In genomic region chr13:51995677-51996551, GRCh38 we compare ENCODE assay signal across 10 cellular contexts. TPM values are rescaled to one million over a fixed set of nuclear protein-coding genes. Genes with fewer than 3 reads are reported as not detected.
A peak's percentile ranks its signal among the peaks of the same experiment; 100 is the strongest.
DNase-seq lines count a peak whose midpoint lies in the region; ATAC-seq, FAIRE-seq and TF ChIP-seq lines count a peak whose summit lies in the region.
"Had no signal": no experiment of that assay in that cellular context is flagged by ENCODE, and none has a peak within 500 bp of the region (broad histone marks: within the 10 kb centered on the region; RNA-seq: fewer than 3 reads in every experiment).

No MANE protein-coding gene starts in this region.

- H3K4me3 ChIP-seq in kidney (ENCODE audit: low read length in 2 of 2): peak overlapping the region in 1 of 2 donors; percentile 1
- H3K4me3 ChIP-seq: SJSA1 had no signal

- no peak for FAIRE-seq in kidney (lab: Jason Lieb, UNC)

- ATAC-seq in omental fat pad (ENCODE audit: low FRiP score) (peak; percentile 59), GM19324 (IDR thresholded peaks at IDR 0.05; ENCODE audit: low FRiP score, unreplicated experiment) (no peak)

- no peaks in the 10 kb centered on the region for H3K36me3 ChIP-seq in kidney (ENCODE audit: control insufficient read depth in 1 of 2, insufficient read depth in 2 of 2, low read length in 2 of 2)
- H3K36me3 ChIP-seq: SJSA1 had no signal

- TF ChIP-seq CTCF in omental fat pad (IDR thresholded peaks at IDR 0.05) (no peak), kidney (IDR thresholded peaks at IDR 0.05; ENCODE audit: borderline replicate concordance, extremely low read depth, insufficient read depth) (no peak)

- DNase-seq in GDM1 (lab: John Stamatoyannopoulos, UW): peak; percentile 36
- peak; percentile 51 for DNase-seq in SK-MEL-5 (ENCODE audit: low read depth, low spot score)
- peak; percentile 24 for DNase-seq in fibroblast of gingiva (ENCODE audit: low read depth)
- DNase-seq in omental fat pad (ENCODE audit: low spot score): no peak
- DNase-seq in T-helper 9 cell: no peak
- no peak for DNase-seq in kidney
- no peak for DNase-seq in OCI-M2 (lab: John Stamatoyannopoulos, UW; ENCODE audit: unreplicated experiment)
- DNase-seq: activated naive CD4-positive, alpha-beta T cell treated with Interleukin-2 at 50 U/mL for 16 hours had no signal

- H3K9ac ChIP-seq in kidney (ENCODE audit: low read length in 2 of 2): no peak overlapping the region

- peak overlapping the region in 1 of 2 donors; percentile 40 for H3K27ac ChIP-seq in kidney (ENCODE audit: low read depth in 2 of 2, low read length in 2 of 2)
- H3K27ac ChIP-seq: SJSA1 had no signal

- intact Hi-C loops in kidney (cut with DNase I): loop anchor here (10.0 kb wide), 1 partner anchor 129 kb away; the partner anchor contains the start of gene NEK5

- in situ Hi-C loops in SK-MEL-5 (cut with HindIII; ENCODE audit: low pct_unique_long_range_greater_than_20kb, low sequenced_read_pairs): no loop called here

- H3K9me3 ChIP-seq in kidney (ENCODE audit: control insufficient read depth in 1 of 2, low read length in 2 of 2): no peaks in the 10 kb centered on the region
- H3K9me3 ChIP-seq: SJSA1 had no signal

- peaks cover 18 to 27% of the 10 kb centered on the region in 2 donors for H3K4me1 ChIP-seq in kidney (ENCODE audit: control insufficient read depth in 1 of 2, insufficient read depth in 1 of 2, low read depth in 1 of 2, low read length in 2 of 2)
- H3K4me1 ChIP-seq: SJSA1 had no signal

RNA-seq across cellular contexts. Expression of gene ATP7B, which starts 15.3 kb away (rescaled TPM):
- total RNA-seq in SK-MEL-5 (2014; rRNA removed; shearing (Covaris generic)): 3.6 and 3.8 TPM in 2 replicates
- polyA plus RNA-seq in SK-MEL-5 (2015; cell fraction: cytosol; rRNA removed): 6.7 and 10.8 TPM in 2 replicates
- 13.2 and 14.7 TPM in 2 replicates for polyA plus RNA-seq in SK-MEL-5 (2015; cell fraction: nucleus; rRNA removed)
- total RNA-seq in omental fat pad (10 to 100 TPM in 2 of 4 donors, 1 to 10 TPM in 2; 5.2 to 29.2 (median 10.9) TPM), kidney (5.7 TPM)
- 2.0 TPM for polyA plus RNA-seq in kidney (ENCODE audit: insufficient read depth, low read depth, low replicate concordance)

RNA-seq across cellular contexts. Expression of gene ALG11, which starts 16.3 kb away (rescaled TPM):
- total RNA-seq in SK-MEL-5 (2014; rRNA removed; shearing (Covaris generic)): 18.6 and 21.3 TPM in 2 replicates
- polyA plus RNA-seq in SK-MEL-5 (2015; cell fraction: cytosol; rRNA removed): 22.4 TPM in 2 replicates
- polyA plus RNA-seq in SK-MEL-5 (2015; cell fraction: nucleus; rRNA removed): 17.0 and 23.0 TPM in 2 replicates
- total RNA-seq in omental fat pad (10 to 100 TPM; 17.5 to 27.7 (median 25.4) TPM), kidney (39.5 TPM)
- 3.1 TPM for polyA plus RNA-seq in kidney (ENCODE audit: insufficient read depth, low read depth, low replicate concordance)

RNA-seq across cellular contexts. Expression of gene UTP14C, which starts 28.6 kb away (rescaled TPM):
- total RNA-seq in SK-MEL-5 (2014; rRNA removed; shearing (Covaris generic)): 10.4 and 11.7 TPM in 2 replicates
- polyA plus RNA-seq in SK-MEL-5 (2015; cell fraction: cytosol; rRNA removed): 11.2 and 11.9 TPM in 2 replicates
- polyA plus RNA-seq in SK-MEL-5 (2015; cell fraction: nucleus; rRNA removed): 6.7 and 7.4 TPM in 2 replicates
- total RNA-seq in omental fat pad (10 to 100 TPM; 13.7 to 22.5 (median 14.8) TPM), kidney (20.3 TPM)
- 8.8 TPM for polyA plus RNA-seq in kidney (ENCODE audit: insufficient read depth, low read depth, low replicate concordance)

Comparison
In these comparisons a context has a peak if more than half of its experiments do, and no peak if none do; other contexts are left out.
1. DNase-seq: peak in GDM1 (single experiment), SK-MEL-5 (single experiment) and fibroblast of gingiva (single experiment); none in omental fat pad (single experiment), T-helper 9 cell (single experiment), kidney (single experiment) and OCI-M2 (single experiment).